Comparison of ENCODE assay signal across 15 cellular contexts in the genomic region with DNA sequence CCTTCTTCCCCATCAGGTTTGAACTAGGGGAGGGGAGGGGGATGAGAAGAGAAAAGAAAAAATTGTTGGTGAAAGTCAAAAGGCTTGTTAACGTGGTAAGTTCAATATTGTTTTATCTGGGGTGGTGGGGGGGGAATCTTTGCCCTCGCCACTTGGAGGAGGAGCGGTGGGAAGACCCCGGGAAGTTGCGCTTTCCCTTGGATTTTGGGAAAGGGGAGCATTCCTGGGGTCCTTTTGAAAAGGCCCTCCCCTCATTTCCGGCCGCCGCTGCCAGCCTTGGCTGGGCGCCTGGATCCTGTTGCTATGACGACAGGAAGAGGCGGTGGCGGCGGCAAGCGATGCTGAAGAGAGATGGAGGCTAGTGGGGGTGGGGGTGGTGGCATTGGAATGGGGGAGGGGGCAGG. TPM values are rescaled to one million over a fixed set of nuclear protein-coding genes. Genes with fewer than 3 reads are reported as not detected.
DNase-seq lines count a peak whose midpoint lies in the region; ATAC-seq and TF ChIP-seq lines count a peak whose summit lies in the region.
"Had no signal": no experiment of that assay in that cellular context is flagged by ENCODE, and none has a peak within 500 bp of the region (broad histone marks: within the 10 kb centered on the region; RNA-seq: fewer than 3 reads in every experiment).

No MANE protein-coding gene starts in this region.

- no peaks in the 10 kb centered on the region for H3K27me3 ChIP-seq in SK-N-SH (ENCODE audit: insufficient read depth)
- peaks cover 7% of the 10 kb centered on the region for H3K27me3 ChIP-seq in iPS-15b (ENCODE audit: control insufficient read depth, insufficient read depth, low read length)
- H3K27me3 ChIP-seq in upper lobe of right lung, result peaks cover 54% of the 10 kb centered on the region

- H3K27ac ChIP-seq in SK-N-SH (ENCODE audit: low read depth in 2 of 2, low read length in 1 of 2), result peak overlapping the region in 1 of 2 experiments; percentile 84; a peak in 2 of 4 replicates
- H3K27ac ChIP-seq in upper lobe of right lung, result no peak overlapping the region
- H3K27ac ChIP-seq: psoas muscle, SK-N-MC, transverse colon had no signal

- TF ChIP-seq RAD21 in SK-N-SH (IDR thresholded peaks at IDR 0.05; ENCODE audit: low read length), result no peak

- no peaks in the 10 kb centered on the region for H3K9me2 ChIP-seq in SK-N-SH

- no peaks in the 10 kb centered on the region for H4K20me1 ChIP-seq in SK-N-SH (ENCODE audit: insufficient read depth)

- CTCF ChIA-PET in SK-N-SH (lab: Yijun Ruan, JAX) (interaction anchor here (0.8 kb wide), 1 partner anchor 10 kb away, joined by 4 read pairs; no protein-coding TSS in a partner anchor), WTC11 (lab: Charles Lee) (interaction anchor here (0.8 to 6.4 kb wide), 7 partner anchors 11 to 76 kb away, joined by 3 to 38 read pairs (median 10); partner anchors contain the start of gene PRKCG)

- peak overlapping the region in 1 of 2 experiments; percentile 28; a peak in 1 of 4 replicates for H3K4me3 ChIP-seq in SK-N-SH (ENCODE audit: low read depth in 2 of 2, low read length in 1 of 2)
- H3K4me3 ChIP-seq in iPS-15b (ENCODE audit: low read depth, low read length), result peak overlapping the region; percentile 38
- no peak overlapping the region for H3K4me3 ChIP-seq in upper lobe of right lung
- H3K4me3 ChIP-seq: psoas muscle, SK-N-MC, transverse colon had no signal

- WGBS in SK-N-SH (ENCODE audit: low lambda C conversion rate), result 27% methylated on average over 13 of the region's 14 CpGs

- ATAC-seq in SK-N-SH treated with all-trans-retinoic acid at 6 μM for 48 hours (no peak), WTC11 (peak; percentile 27), upper lobe of right lung (no peak), HG02759 (IDR thresholded peaks at IDR 0.05; ENCODE audit: unreplicated experiment) (no peak), GM21619 (IDR thresholded peaks at IDR 0.05; ENCODE audit: unreplicated experiment) (no peak)
- ATAC-seq: psoas muscle had no signal

- no peak overlapping the region for H2AFZ ChIP-seq in SK-N-SH (ENCODE audit: low read depth)

- peaks cover 8% of the 10 kb centered on the region for H3F3A ChIP-seq in SK-N-SH (replicated peaks; ENCODE audit: insufficient read depth)

- H3K36me3 ChIP-seq in SK-N-SH (replicated peaks in 1 of 2; ENCODE audit: control insufficient read depth in 1 of 2, insufficient read depth in 2 of 2, low read length in 1 of 2) (no peaks in the 10 kb centered on the region), iPS-15b (ENCODE audit: control insufficient read depth, insufficient read depth, low read length) (no peaks in the 10 kb centered on the region), upper lobe of right lung (no peaks in the 10 kb centered on the region)
- H3K36me3 ChIP-seq: transverse colon had no signal

- DNase-seq in SK-N-SH, result peak; percentile 92
- DNase-seq in WTC11 (ENCODE audit: low spot score), result peak; percentile 85
- peak; percentile 49 for DNase-seq in upper lobe of right lung
- no peak for DNase-seq in superior temporal gyrus (ENCODE audit: extremely low spot score)
- DNase-seq: activated naive CD4-positive, alpha-beta T cell treated with anti-CD3 and anti-CD28 coated beads, Interleukin-2, amount 10 ng/mL, durations not matched to agents 7 days and 5 days; erythroblast; GOT3; psoas muscle; transverse colon had no signal

- H3K79me2 ChIP-seq in SK-N-SH (ENCODE audit: insufficient read depth), result peaks cover 14% of the 10 kb centered on the region

- no peaks in the 10 kb centered on the region for H3K36me3 Mint-ChIP-seq in WTC11
- H3K36me3 Mint-ChIP-seq: activated naive CD4-positive, alpha-beta T cell treated with anti-CD3 and anti-CD28 coated beads, Interleukin-2, amount 10 ng/mL, durations not matched to agents 7 days and 5 days had no signal

- intact Hi-C loops in upper lobe of right lung (cut with DNase I), result no loop called here

- TF ChIP-seq EP300 in SK-N-SH (IDR thresholded peaks at IDR 0.05; ENCODE audit: borderline replicate concordance in 1 of 2, low read depth in 1 of 2, low read length in 1 of 2), result no peak

- POLR2A ChIA-PET in SK-N-SH (lab: Yijun Ruan, JAX) (no interaction called here), WTC11 (lab: Charles Lee) (interaction anchor here (0.7 to 1.6 kb wide), 2 partner anchors 16 to 20 kb away, joined by 3 to 8 read pairs; no protein-coding TSS in a partner anchor)

- no peaks in the 10 kb centered on the region; the same call in 1 of the 2 replicates for H3K27me3 Mint-ChIP-seq in WTC11 (ENCODE audit: low read depth)

- H3K9me3 Mint-ChIP-seq in WTC11, result no peaks in the 10 kb centered on the region
- H3K9me3 Mint-ChIP-seq: activated naive CD4-positive, alpha-beta T cell treated with anti-CD3 and anti-CD28 coated beads, Interleukin-2, amount 10 ng/mL, durations not matched to agents 7 days and 5 days had no signal

- peaks cover 49% of the 10 kb centered on the region for H3K4me1 Mint-ChIP-seq in WTC11

- no peaks in the 10 kb centered on the region for H3K9me3 ChIP-seq in SK-N-SH
- no peaks in the 10 kb centered on the region for H3K9me3 ChIP-seq in iPS-15b (ENCODE audit: control insufficient read depth, insufficient read depth, low read length)
- no peaks in the 10 kb centered on the region for H3K9me3 ChIP-seq in upper lobe of right lung
- H3K9me3 ChIP-seq: psoas muscle, transverse colon had no signal

- peak overlapping the region; percentile 77 for H3K27ac Mint-ChIP-seq in WTC11
- H3K27ac Mint-ChIP-seq: activated naive CD4-positive, alpha-beta T cell treated with anti-CD3 and anti-CD28 coated beads, Interleukin-2, amount 10 ng/mL, durations not matched to agents 7 days and 5 days had no signal

- no peak overlapping the region for H3K9ac ChIP-seq in SK-N-SH
- H3K9ac ChIP-seq in iPS-15b (ENCODE audit: low read depth, low read length), result no peak overlapping the region

- peak overlapping the region; percentile 79 for H3K4me3 Mint-ChIP-seq in WTC11
- H3K4me3 Mint-ChIP-seq: activated naive CD4-positive, alpha-beta T cell treated with anti-CD3 and anti-CD28 coated beads, Interleukin-2, amount 10 ng/mL, durations not matched to agents 7 days and 5 days had no signal

- H3K4me2 ChIP-seq in SK-N-SH, result peak overlapping the region; percentile 41; the same call in 1 of the 2 replicates

- peaks cover 19 to 23% of the 10 kb centered on the region in 2 experiments; a peak in 2 of 4 replicates for H3K4me1 ChIP-seq in SK-N-SH (ENCODE audit: control insufficient read depth in 1 of 2, insufficient read depth in 2 of 2, low read depth in 1 of 2, low read length in 1 of 2)
- peaks cover 5% of the 10 kb centered on the region for H3K4me1 ChIP-seq in iPS-15b (ENCODE audit: control insufficient read depth, insufficient read depth, low read length)
- H3K4me1 ChIP-seq in upper lobe of right lung, result no peaks in the 10 kb centered on the region
- H3K4me1 ChIP-seq: psoas muscle, transverse colon had no signal

- no peak for TF ChIP-seq CTCF in SK-N-SH (IDR thresholded peaks at IDR 0.05)
- no peak for TF ChIP-seq CTCF in WTC11 (IDR thresholded peaks at IDR 0.05)
- no peak for TF ChIP-seq CTCF in upper lobe of right lung (IDR thresholded peaks at IDR 0.05)

TF ChIP-seq in SK-N-SH, 30 proteins besides CTCF, POLR2A, EP300 and RAD21 (continues in another document):
- TF ChIP-seq PBX3 (IDR thresholded peaks at IDR 0.05) (no peak), CHD2 (IDR thresholded peaks at IDR 0.05; ENCODE audit: low read length, partially characterized antibody) (peak; percentile 78)

TF ChIP-seq in SK-N-SH treated with all-trans-retinoic acid at 6 μM for 48 hours, 23 proteins besides CTCF, POLR2A, EP300 and RAD21 (continues in another document):
- TF ChIP-seq GLIS3 (CRISPR knock-in tag; IDR thresholded peaks at IDR 0.05) (no peak), CSDC2 (CRISPR knock-in tag; IDR thresholded peaks at IDR 0.05) (no peak)
- TF ChIP-seq, protein P1, sequence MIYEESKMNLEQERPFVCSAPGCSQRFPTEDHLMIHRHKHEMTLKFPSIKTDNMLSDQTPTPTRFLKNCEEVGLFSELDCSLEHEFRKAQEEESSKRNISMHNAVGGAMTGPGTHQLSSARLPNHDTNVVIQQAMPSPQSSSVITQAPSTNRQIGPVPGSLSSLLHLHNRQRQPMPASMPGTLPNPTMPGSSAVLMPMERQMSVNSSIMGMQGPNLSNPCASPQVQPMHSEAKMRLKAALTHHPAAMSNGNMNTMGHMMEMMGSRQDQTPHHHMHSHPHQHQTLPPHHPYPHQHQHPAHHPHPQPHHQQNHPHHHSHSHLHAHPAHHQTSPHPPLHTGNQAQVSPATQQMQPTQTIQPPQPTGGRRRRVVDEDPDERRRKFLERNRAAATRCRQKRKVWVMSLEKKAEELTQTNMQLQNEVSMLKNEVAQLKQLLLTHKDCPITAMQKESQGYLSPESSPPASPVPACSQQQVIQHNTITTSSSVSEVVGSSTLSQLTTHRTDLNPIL (CRISPR knock-in tag; IDR thresholded peaks at IDR 0.05; ENCODE audit: low read depth), result no peak

TF ChIP-seq in WTC11, 78 proteins besides CTCF, POLR2A, EP300 and RAD21 (continues in another document):
- TF ChIP-seq SP1 (CRISPR knock-in tag; conservative IDR thresholded peaks at IDR 0.05) (no peak), MXD4 (CRISPR knock-in tag; IDR thresholded peaks at IDR 0.05; ENCODE audit: borderline replicate concordance) (no peak)

RNA-seq across cellular contexts. Expression of gene CACNG8, which starts 4.6 kb away (rescaled TPM):
- 1.1 and 1.3 TPM in 2 replicates for polyA plus RNA-seq in SK-N-SH (2012; rRNA removed)
- polyA plus RNA-seq in SK-N-SH (2012; cell fraction: cytosol; rRNA removed), result 0.83 and 0.85 TPM in 2 replicates
- 9.0 and 9.6 TPM in 2 replicates for polyA plus RNA-seq in SK-N-SH (2012; cell fraction: nucleus; rRNA removed)
- total RNA-seq in WTC11 (2021) (12.5 to 15.7 TPM (median 15.1 TPM) in 3 replicates), upper lobe of right lung (0.12 TPM)
- total RNA-seq: mesenteric fat pad, transverse colon had no signal

RNA-seq across cellular contexts. Expression of gene CACNG6, which starts 33.3 kb away (rescaled TPM):
- 0.96 and 1.2 TPM in 2 replicates for polyA plus RNA-seq in SK-N-SH (2012; rRNA removed)
- polyA plus RNA-seq in SK-N-SH (2012; cell fraction: cytosol; rRNA removed), result 0.42 and 0.63 TPM in 2 replicates
- polyA plus RNA-seq in SK-N-SH (2012; cell fraction: nucleus; rRNA removed), result 1.6 and 2.3 TPM in 2 replicates
- total RNA-seq in WTC11 (2021) (2.5 to 3.3 TPM (median 2.5 TPM) in 3 replicates), upper lobe of right lung (not detected)
- total RNA-seq: mesenteric fat pad, transverse colon had no signal

RNA-seq across cellular contexts. Expression of gene CACNG7, which starts 49.1 kb away (rescaled TPM):
- polyA plus RNA-seq in SK-N-SH (2012; rRNA removed), result 25.7 and 30.7 TPM in 2 replicates
- 18.5 and 29.5 TPM in 2 replicates for polyA plus RNA-seq in SK-N-SH (2012; cell fraction: cytosol; rRNA removed)
- 34.0 and 43.1 TPM in 2 replicates for polyA plus RNA-seq in SK-N-SH (2012; cell fraction: nucleus; rRNA removed)
- 33.3 to 44.1 TPM (median 43.2 TPM) in 3 replicates for total RNA-seq in WTC11 (2021)
- not detected for total RNA-seq in upper lobe of right lung
- total RNA-seq: mesenteric fat pad, psoas muscle, transverse colon had no signal

Comparison
In these comparisons a context has a peak if more than half of its experiments do, and no peak if none do; other contexts are left out.
1. RNA of gene CACNG8, which starts 4.6 kb away (total RNA-seq): 12.5 to 15.7 TPM in WTC11; 0.12 TPM in upper lobe of right lung (single experiment); every median in the first group is over 10 times any median in the second.
2. RNA of gene CACNG7, which starts 49.1 kb away (total RNA-seq): 33.3 to 44.1 TPM in WTC11; not detected in upper lobe of right lung (single experiment); every median in the first group is over 10 times any median in the second.